8 cellular contexts compared by ENCODE assay signal in the genomic region with DNA sequence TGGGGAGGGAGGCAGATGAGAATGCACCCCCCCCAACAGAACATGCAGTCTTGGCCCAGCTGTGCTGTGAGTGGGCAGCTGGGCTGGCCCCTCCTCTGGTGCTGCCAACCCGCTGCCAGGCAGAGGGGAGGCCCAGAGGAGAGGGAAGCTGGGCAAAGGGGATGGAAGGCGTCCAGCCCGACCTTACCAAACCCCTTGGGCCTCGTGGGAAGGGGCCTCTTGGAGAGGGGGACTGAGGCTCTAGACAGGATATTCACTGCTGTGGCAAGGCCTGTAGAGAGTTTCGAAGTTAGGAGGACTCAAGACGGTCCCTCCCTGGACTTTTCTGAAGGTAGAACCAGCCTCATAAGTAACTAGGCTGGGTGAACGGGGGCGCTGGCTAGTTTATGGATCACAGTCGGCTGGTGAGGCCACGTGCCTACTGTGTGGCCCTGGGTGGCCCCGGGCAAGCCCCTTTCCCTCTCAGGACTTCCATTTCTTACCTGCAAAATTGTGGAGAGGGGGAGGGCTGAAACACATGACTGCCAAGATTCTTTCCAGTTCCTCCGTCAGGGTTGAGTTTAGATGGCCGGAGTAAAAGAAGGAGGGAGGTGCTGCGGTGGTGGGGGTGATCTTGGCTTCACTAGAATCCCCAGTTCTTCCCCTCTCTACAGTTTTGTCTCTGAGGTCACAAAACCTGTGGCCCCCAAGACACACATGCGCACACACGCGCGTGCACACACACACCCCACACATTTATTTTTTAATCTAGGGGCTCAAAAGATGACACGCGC. TPM values are rescaled to one million over a fixed set of nuclear protein-coding genes. Genes with fewer than 3 reads are reported as not detected.
DNase-seq lines count a peak whose midpoint lies in the region; ATAC-seq and TF ChIP-seq lines count a peak whose summit lies in the region.

No MANE protein-coding gene starts in this region.

- TF ChIP-seq POLR2A in stomach (IDR thresholded peaks at IDR 0.05), result no peak

- H3K4me1 Mint-ChIP-seq in CD14-positive monocyte, result peaks cover 57% of the 10 kb centered on the region
- H3K4me1 Mint-ChIP-seq in effector memory CD8-positive, alpha-beta T cell (ENCODE audit: low read depth in 2 of 2), result peaks cover 44 to 46% of the 10 kb centered on the region in 2 donors
- H3K4me1 Mint-ChIP-seq in mesothelial cell of epicardium, result peaks cover 12% of the 10 kb centered on the region

- H3K9me3 Mint-ChIP-seq in CD14-positive monocyte, result no peaks in the 10 kb centered on the region
- H3K9me3 Mint-ChIP-seq in effector memory CD8-positive, alpha-beta T cell, result no peaks in the 10 kb centered on the region
- H3K9me3 Mint-ChIP-seq in mesothelial cell of epicardium, result no peaks in the 10 kb centered on the region

- H3K9me3 ChIP-seq in stomach, result no peaks in the 10 kb centered on the region
- no peaks in the 10 kb centered on the region for H3K9me3 ChIP-seq in SJCRH30 (replicated peaks)

- intact Hi-C loops in CD14-positive monocyte (cut with micrococcal nuclease) (loop anchor here (2.0 to 5.0 kb wide), 3 partner anchors 15 to 65 kb away; no protein-coding TSS in a partner anchor), stomach (cut with DNase I; ENCODE audit: low total_unique reads) (no loop called here)

- H3K27me3 ChIP-seq in stomach (no peaks in the 10 kb centered on the region), SJCRH30 (no peaks in the 10 kb centered on the region)

- no peak for TF ChIP-seq CTCF in CD14-positive monocyte (IDR thresholded peaks at IDR 0.05)
- no peak for TF ChIP-seq CTCF in mesothelial cell of epicardium (IDR thresholded peaks at IDR 0.05; ENCODE audit: unreplicated experiment)
- TF ChIP-seq CTCF in stomach (IDR thresholded peaks at IDR 0.05), result no peak

- ATAC-seq in HG02759 (IDR thresholded peaks at IDR 0.05; ENCODE audit: unreplicated experiment), result peak; percentile 23
- peak; percentile 43 for ATAC-seq in effector memory CD8-positive, alpha-beta T cell (replicated peaks)
- ATAC-seq in GM19397 (IDR thresholded peaks at IDR 0.05; ENCODE audit: unreplicated experiment), result no peak

- H3K4me3 ChIP-seq in stomach (peak overlapping the region; percentile 69 to 75 (median 72)), SJCRH30 (no peak overlapping the region)

- DNase-seq in CD14-positive monocyte (ENCODE audit: low spot score) (no peak), mesothelial cell of epicardium (ENCODE audit: low spot score in 2 of 2, unreplicated experiment in 2 of 2) (no peak), stomach (peak; percentile 31), SJCRH30 (no peak)
- peak; percentile 58 for DNase-seq in activated CD4-positive, CD25-positive, alpha-beta regulatory T cell treated with anti-CD3 and anti-CD28 coated beads, Interleukin-2, amount 50 U/mL, for 72 hours
- DNase-seq in effector memory CD8-positive, alpha-beta T cell, result peak; percentile 34 to 47 (median 44)

- H3K27ac Mint-ChIP-seq in CD14-positive monocyte (peak overlapping the region; percentile 91 to 97 (median 94)), mesothelial cell of epicardium (no peak overlapping the region)
- peak overlapping the region; percentile 99 for H3K27ac Mint-ChIP-seq in effector memory CD8-positive, alpha-beta T cell

- H3K27ac ChIP-seq in stomach (peak overlapping the region; percentile 71 to 92 (median 87)), SJCRH30 (no peak overlapping the region)

- peaks cover 0 to 13% (median 9%) of the 10 kb centered on the region in 4 donors for H3K36me3 ChIP-seq in stomach
- H3K36me3 ChIP-seq in SJCRH30, result no peaks in the 10 kb centered on the region

- WGBS in stomach, 5 donors, result 18 to 42% (median 31%) methylated on average over 20 of the region's 20 CpGs

- H3K4me1 ChIP-seq in stomach (peaks cover 20 to 62% (median 45%) of the 10 kb centered on the region in 4 donors), SJCRH30 (peaks cover 34% of the 10 kb centered on the region)

- H3K4me3 Mint-ChIP-seq in CD14-positive monocyte, result peak overlapping the region; percentile 92 to 94
- H3K4me3 Mint-ChIP-seq in effector memory CD8-positive, alpha-beta T cell, result peak overlapping the region; percentile 96 to 98
- H3K4me3 Mint-ChIP-seq in mesothelial cell of epicardium, result peak overlapping the region; percentile 67

- H3K27me3 Mint-ChIP-seq in CD14-positive monocyte (ENCODE audit: low read depth in 3 of 3) (peaks cover 0 to 4% (median 0%) of the 10 kb centered on the region in 3 donors), mesothelial cell of epicardium (ENCODE audit: low read depth) (peaks cover 14% of the 10 kb centered on the region)
- H3K27me3 Mint-ChIP-seq in effector memory CD8-positive, alpha-beta T cell, result no peaks in the 10 kb centered on the region

- H3K36me3 Mint-ChIP-seq in CD14-positive monocyte, result peaks cover 22 to 28% of the 10 kb centered on the region in 2 donors
- H3K36me3 Mint-ChIP-seq in effector memory CD8-positive, alpha-beta T cell (ENCODE audit: insufficient read depth), result peaks cover 44% of the 10 kb centered on the region
- H3K36me3 Mint-ChIP-seq in mesothelial cell of epicardium, result no peaks in the 10 kb centered on the region

- no peak for TF ChIP-seq EP300 in stomach (IDR thresholded peaks at IDR 0.05)

RNA-seq across cellular contexts. Expression of a gene that starts 0.8 kb away (rescaled TPM):
- polyA plus RNA-seq in CD14-positive monocyte, result 10 to 100 TPM; 30.5 to 49.8 TPM
- 9.5 to 11.7 TPM (median 11.2 TPM) in 3 replicates for total RNA-seq in mesothelial cell of epicardium
- 10 to 100 TPM; 16.2 to 81.7 (median 20.6) TPM for total RNA-seq in stomach
- polyA plus RNA-seq in stomach, result 10 to 100 TPM in 2 of 3 donors, 1 to 10 TPM in 1; 9.6 to 10.5 (median 10.5) TPM
- total RNA-seq in SJCRH30 (2014; rRNA removed; shearing (Covaris generic)), result 5.0 and 5.9 TPM in 2 replicates

RNA-seq across cellular contexts. Expression of a gene that starts 11.3 kb away (rescaled TPM):
- 10 to 100 TPM; 28.5 to 47.9 TPM for polyA plus RNA-seq in CD14-positive monocyte
- total RNA-seq in mesothelial cell of epicardium, result 47.7 to 52.3 TPM (median 50.6 TPM) in 3 replicates
- total RNA-seq in stomach, result 10 to 100 TPM; 51.4 to 86.2 (median 62.4) TPM
- polyA plus RNA-seq in stomach, result 10 to 100 TPM; 18.9 to 24.1 (median 19.8) TPM
- total RNA-seq in SJCRH30 (2014; rRNA removed; shearing (Covaris generic)), result 25.7 and 31.1 TPM in 2 replicates

Comparison
In these comparisons a context has a peak if more than half of its experiments do, and no peak if none do; other contexts are left out.
1. DNase-seq: peak in activated CD4-positive, CD25-positive, alpha-beta regulatory T cell treated with anti-CD3 and anti-CD28 coated beads, Interleukin-2, amount 50 U/mL, for 72 hours (single experiment), effector memory CD8-positive, alpha-beta T cell (3 of 3) and stomach (single experiment); none in CD14-positive monocyte (single experiment), mesothelial cell of epicardium (0 of 2) and SJCRH30 (0 of 2).
2. Peak in every context shown above with its lines, with median percentiles within 50 percentile points of each other: H3K4me3 Mint-ChIP-seq.